30 cellular contexts compared by ENCODE assay signal in the genomic region with DNA sequence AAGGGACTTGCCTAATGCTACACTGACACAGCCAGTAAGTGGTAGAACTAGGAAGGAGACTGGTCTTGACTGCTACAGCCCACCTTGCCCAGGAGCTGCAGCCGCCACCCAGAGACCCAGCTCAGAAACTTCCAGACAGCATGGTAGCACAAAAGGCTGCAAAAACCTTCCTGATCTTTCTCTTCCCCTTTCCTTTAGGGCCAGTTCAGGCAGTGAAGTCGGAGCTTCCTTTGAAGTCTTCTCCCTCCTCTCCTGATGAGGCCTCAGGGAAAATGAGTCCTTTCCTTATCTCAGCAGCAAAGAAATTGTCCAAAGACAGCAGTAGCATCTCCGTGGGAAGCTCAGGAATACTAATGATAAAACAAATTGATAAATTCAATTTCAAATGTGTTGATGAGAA.
"Had no signal": no experiment of that assay in that cellular context is flagged by ENCODE, and none has a peak within 500 bp of the region (broad histone marks: within the 10 kb centered on the region; RNA-seq: fewer than 3 reads in every experiment).

No MANE protein-coding gene starts in this region.

- H3K36me3 ChIP-seq: ascending aorta, brain microvascular endothelial cell, breast epithelium had no signal

- H3K9me3 ChIP-seq: ascending aorta, body of pancreas, breast epithelium had no signal

- DNase-seq: activated B cell treated with CpG ODN at 0.5 μM for 24 hours; activated CD4-positive, alpha-beta memory T cell treated with anti-CD3 and anti-CD28 coated beads for 36 hours; activated CD4-positive, alpha-beta T cell treated with anti-CD3 and anti-CD28 coated beads for 4 hours; activated CD4-positive, alpha-beta T cell treated with anti-CD3 and anti-CD28 coated beads, Interleukin-2, amount 10 ng/mL, durations not matched to agents 24 days and 14 days; activated CD4-positive, alpha-beta T cell treated with anti-CD3 and anti-CD28 coated beads, Interleukin-2, amount 50 U/mL, for 1 hour; activated CD4-positive, alpha-beta T cell treated with anti-CD3 and anti-CD28 coated beads, Interleukin-2, amount 50 U/mL, for 4 hours; activated CD4-positive, CD25-positive, alpha-beta regulatory T cell treated with anti-CD3 and anti-CD28 coated beads, Interleukin-2, amount 50 U/mL, for 72 hours; activated CD8-positive, alpha-beta memory T cell treated with anti-CD3 and anti-CD28 coated beads, Interleukin-2, amount 50 U/mL, for 4 hours; activated CD8-positive, alpha-beta T cell treated with anti-CD3 and anti-CD28 coated beads for 36 hours; activated effector memory CD4-positive, alpha-beta T cell treated with Interleukin-2 at 50 U/mL for 16 hours; activated gamma-delta T cell; activated naive CD4-positive, alpha-beta T cell treated with anti-CD3 and anti-CD28 coated beads, Interleukin-2, amount 10 ng/mL, durations not matched to agents 7 days and 5 days; activated naive CD4-positive, alpha-beta T cell treated with Interleukin-2 at 50 U/mL for 16 hours; activated naive CD8-positive, alpha-beta T cell treated with anti-CD3 and anti-CD28 coated beads, Interleukin-2, amount 10 ng/mL, durations not matched to agents 7 days and 5 days; activated naive CD8-positive, alpha-beta T cell treated with anti-CD3 and anti-CD28 coated beads, Interleukin-2, amount 50 U/mL, for 24 hours; activated T-cell treated with anti-CD3 and anti-CD28 coated beads for 4 hours; activated T-cell treated with anti-CD3 and anti-CD28 coated beads, Interleukin-2, amount 50 U/mL, for 1 hour; activated T-cell treated with anti-CD3 and anti-CD28 coated beads, Interleukin-2, amount 50 U/mL, for 4 hours; amygdala; anterior cingulate cortex; body of pancreas; brain microvascular endothelial cell; central memory CD4-positive, alpha-beta T cell; T-helper 1 cell; T-helper 2 cell; T-helper 9 cell had no signal

- FAIRE-seq: TTC549 had no signal

- H3K4me1 ChIP-seq: ascending aorta, body of pancreas, breast epithelium had no signal

- H3K27ac ChIP-seq: ascending aorta, body of pancreas, brain microvascular endothelial cell, breast epithelium, VCaP had no signal

- H3K27me3 ChIP-seq: ascending aorta, body of pancreas, brain microvascular endothelial cell, breast epithelium had no signal

- H3K4me3 ChIP-seq: ascending aorta, body of pancreas, breast epithelium had no signal

- ATAC-seq: activated CD8-positive, alpha-beta T cell treated with anti-CD3 and anti-CD28 coated beads for 36 hours; activated naive CD8-positive, alpha-beta T cell treated with anti-CD3 and anti-CD28 coated beads, Interleukin-2, amount 50 U/mL, for 24 hours; activated T-cell treated with anti-CD3 and anti-CD28 coated beads, Interleukin-2, amount 50 U/mL, for 4 hours; body of pancreas had no signal
